10 cellular contexts compared by ENCODE assay signal in genomic region chr1:153538315-153538821, GRCh38. TPM values are rescaled to one million over a fixed set of nuclear protein-coding genes. Genes with fewer than 3 reads are reported as not detected.
DNase-seq lines count a peak whose midpoint lies in the region; ATAC-seq and TF ChIP-seq lines count a peak whose summit lies in the region.
"Had no signal": no experiment of that assay in that cellular context is flagged by ENCODE, and none has a peak within 500 bp of the region (broad histone marks: within the 10 kb centered on the region; RNA-seq: fewer than 3 reads in every experiment).

No MANE protein-coding gene starts in this region.

- no peak for DNase-seq in T-helper 2 cell treated with Interferon-gamma antibody and Interleukin-4, amounts not matched to agents 5 μg/mL and 100 μg/mL, for 36 hours (ENCODE audit: low spot score)
- DNase-seq in T-helper 2 cell (no peak), NCI-H82 treated with DMSO at 0.1 percent for 48 hours (lab: John Stamatoyannopoulos, UW; ENCODE audit: unreplicated experiment) (peak; percentile 95), epithelial cell of esophagus (ENCODE audit: low read depth) (peak; percentile 55), ureter (ENCODE audit: low spot score) (no peak)
- DNase-seq: cortex of kidney had no signal

- no peaks in the 10 kb centered on the region for H3K27me3 Mint-ChIP-seq in T-helper 2 cell treated with Interferon-gamma antibody and Interleukin-4, amounts not matched to agents 5 μg/mL and 100 μg/mL, for 36 hours (ENCODE audit: low read depth)
- H3K27me3 Mint-ChIP-seq: stimulated activated memory B cell treated with anti-CD40 and anti-IgM and Interleukin-4, amounts not matched to agents 10 μg/mL and 1 μg/mL and 100 μg/mL, for 72 hours had no signal

- H3K4me3 Mint-ChIP-seq in T-helper 2 cell treated with Interferon-gamma antibody and Interleukin-4, amounts not matched to agents 5 μg/mL and 100 μg/mL, for 36 hours = no peak overlapping the region
- H3K4me3 Mint-ChIP-seq: stimulated activated memory B cell treated with anti-CD40 and anti-IgM and Interleukin-4, amounts not matched to agents 10 μg/mL and 1 μg/mL and 100 μg/mL, for 72 hours had no signal

- H3K9me3 Mint-ChIP-seq in T-helper 2 cell treated with Interferon-gamma antibody and Interleukin-4, amounts not matched to agents 5 μg/mL and 100 μg/mL, for 36 hours = no peaks in the 10 kb centered on the region
- H3K9me3 Mint-ChIP-seq: stimulated activated memory B cell treated with anti-CD40 and anti-IgM and Interleukin-4, amounts not matched to agents 10 μg/mL and 1 μg/mL and 100 μg/mL, for 72 hours had no signal

- peak overlapping the region; percentile 49 for H3K27ac Mint-ChIP-seq in T-helper 2 cell treated with Interferon-gamma antibody and Interleukin-4, amounts not matched to agents 5 μg/mL and 100 μg/mL, for 36 hours
- H3K27ac Mint-ChIP-seq: stimulated activated memory B cell treated with anti-CD40 and anti-IgM and Interleukin-4, amounts not matched to agents 10 μg/mL and 1 μg/mL and 100 μg/mL, for 72 hours had no signal

- no peak overlapping the region for H3K4me3 ChIP-seq in epithelial cell of esophagus (ENCODE audit: low read length)
- no peak overlapping the region for H3K4me3 ChIP-seq in skin epidermis

- peaks cover 45% of the 10 kb centered on the region for H3K36me3 Mint-ChIP-seq in T-helper 2 cell treated with Interferon-gamma antibody and Interleukin-4, amounts not matched to agents 5 μg/mL and 100 μg/mL, for 36 hours (ENCODE audit: low read depth)

- H3K4me1 Mint-ChIP-seq in T-helper 2 cell treated with Interferon-gamma antibody and Interleukin-4, amounts not matched to agents 5 μg/mL and 100 μg/mL, for 36 hours (ENCODE audit: low read depth) = peaks cover 65% of the 10 kb centered on the region

- peak overlapping the region in 16 of 21 experiments; percentile 23 to 100 (median 80) for H3K27ac ChIP-seq in skin epidermis

- TF ChIP-seq CTCF in epithelial cell of esophagus (IDR thresholded peaks at IDR 0.05; ENCODE audit: insufficient read depth, low read depth, low read length, missing control alignments) = no peak

- ATAC-seq in GM21390 (IDR thresholded peaks at IDR 0.05; ENCODE audit: unreplicated experiment) = no peak
- ATAC-seq in HG03378 (IDR thresholded peaks at IDR 0.05; ENCODE audit: unreplicated experiment) = no peak
- ATAC-seq: stimulated activated memory B cell treated with anti-CD40 and anti-IgM and Interleukin-4, amounts not matched to agents 10 μg/mL and 1 μg/mL and 100 μg/mL, for 72 hours had no signal

RNA-seq across cellular contexts. Expression of gene S100A5, which starts 2.4 kb away (rescaled TPM):
- total RNA-seq in ureter = 0.86 TPM

RNA-seq across cellular contexts. Expression of gene S100A6, which starts 2.6 kb away (rescaled TPM):
- total RNA-seq in ureter = 1,381 TPM

RNA-seq across cellular contexts. Expression of gene S100A4, which starts 7.2 kb away (rescaled TPM):
- total RNA-seq in ureter = 120 TPM

RNA-seq across cellular contexts. Expression of gene S100A3, which starts 10.7 kb away (rescaled TPM):
- 6.5 TPM for total RNA-seq in ureter

RNA-seq across cellular contexts. Expression of gene S100A2, which starts 27.3 kb away (rescaled TPM):
- 317 TPM for total RNA-seq in ureter

Comparison
In these comparisons a context has a peak if more than half of its experiments do, and no peak if none do; other contexts are left out.
1. DNase-seq: peak in NCI-H82 treated with DMSO at 0.1 percent for 48 hours (single experiment) and epithelial cell of esophagus (single experiment); none in T-helper 2 cell treated with Interferon-gamma antibody and Interleukin-4, amounts not matched to agents 5 μg/mL and 100 μg/mL, for 36 hours (single experiment), T-helper 2 cell (0 of 5) and ureter (single experiment).